12 cellular contexts compared by ENCODE assay signal in the genomic region with DNA sequence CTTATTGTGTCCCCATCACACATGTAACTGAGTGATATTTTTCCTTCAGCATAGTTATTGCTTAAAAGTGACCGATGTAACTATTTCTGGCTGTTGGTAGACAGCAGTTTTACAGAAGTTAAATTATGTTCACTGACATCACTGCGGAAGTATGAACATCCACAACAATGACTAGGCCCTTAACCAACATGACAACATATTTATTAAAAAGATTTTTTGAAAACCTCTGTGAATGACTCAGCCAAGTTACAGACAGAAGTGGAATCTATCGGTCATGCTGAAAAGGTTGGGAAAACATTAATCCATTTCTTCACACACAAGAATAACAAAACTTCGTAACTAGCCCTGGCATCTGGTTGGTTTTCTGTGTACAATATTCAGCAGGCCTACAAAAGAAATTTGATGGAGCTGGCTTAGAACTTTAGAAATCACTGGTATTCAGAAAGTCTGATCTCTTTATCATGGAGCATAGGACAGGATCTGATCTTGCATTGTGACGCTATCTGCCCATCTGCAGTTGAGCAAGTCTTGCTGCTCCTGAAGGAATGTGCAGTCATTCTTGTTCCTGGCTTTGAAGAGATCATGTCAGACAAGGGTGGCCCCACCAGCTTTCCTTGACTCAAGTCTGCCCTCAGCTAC. TPM values are rescaled to one million over a fixed set of nuclear protein-coding genes. Genes with fewer than 3 reads are reported as not detected.
DNase-seq lines count a peak whose midpoint lies in the region; ATAC-seq, FAIRE-seq and TF ChIP-seq lines count a peak whose summit lies in the region.
"Had no signal": no experiment of that assay in that cellular context is flagged by ENCODE, and none has a peak within 500 bp of the region (broad histone marks: within the 10 kb centered on the region; RNA-seq: fewer than 3 reads in every experiment).

No MANE protein-coding gene starts in this region.

- H3K36me3 ChIP-seq in bronchial epithelial cell (ENCODE audit: control insufficient read depth, insufficient read depth, low read length) (no peaks in the 10 kb centered on the region), mesodermal cell (ENCODE audit: control insufficient read depth, insufficient read depth, low read length) (no peaks in the 10 kb centered on the region)
- H3K36me3 ChIP-seq: BLaER1 treated with 17β-estradiol and CSF1 and Interleukin-3, amounts not matched to agents 10 nM and 100 nM; right lobe of liver had no signal

- peaks cover 51% of the 10 kb centered on the region for H3K4me1 Mint-ChIP-seq in activated naive CD8-positive, alpha-beta T cell treated with anti-CD3 and anti-CD28 coated beads, Interleukin-2, amount 50 U/mL, for 24 hours

- H3K27me3 Mint-ChIP-seq in activated naive CD8-positive, alpha-beta T cell treated with anti-CD3 and anti-CD28 coated beads, Interleukin-2, amount 50 U/mL, for 24 hours: peaks cover 12% of the 10 kb centered on the region

- H3K27ac ChIP-seq in right cardiac atrium (ENCODE audit: low read length) (peak overlapping the region; percentile 67), mesodermal cell (ENCODE audit: low read depth, low read length, severe bottlenecking) (peak overlapping the region; percentile 76)
- H3K27ac ChIP-seq: BLaER1 treated with 17β-estradiol and CSF1 and Interleukin-3, amounts not matched to agents 10 nM and 100 nM had no signal

- peaks cover 3% of the 10 kb centered on the region for H3K4me1 ChIP-seq in right cardiac atrium (ENCODE audit: control insufficient read depth, insufficient read depth, low read length)
- H3K4me1 ChIP-seq in mesodermal cell (ENCODE audit: control insufficient read depth, insufficient read depth, low read length, poor library complexity, severe bottlenecking): peaks cover 4% of the 10 kb centered on the region

- no peak overlapping the region for H3K4me3 Mint-ChIP-seq in activated naive CD8-positive, alpha-beta T cell treated with anti-CD3 and anti-CD28 coated beads, Interleukin-2, amount 50 U/mL, for 24 hours

- WGBS in right cardiac atrium: 61% methylated on average over 5 of the region's 5 CpGs
- WGBS in mesodermal cell (ENCODE audit: insufficient coverage in 2 of 2), 2 experiments: 95 to 100% methylated on average over 1 to 2 of the region's 5 CpGs

- H3K9me3 Mint-ChIP-seq in activated naive CD8-positive, alpha-beta T cell treated with anti-CD3 and anti-CD28 coated beads, Interleukin-2, amount 50 U/mL, for 24 hours: no peaks in the 10 kb centered on the region

- TF ChIP-seq CTCF in bronchial epithelial cell (IDR thresholded peaks at IDR 0.05; ENCODE audit: insufficient read depth, low read length, severe bottlenecking): no peak

- no peak overlapping the region for H3K4me3 ChIP-seq in right cardiac atrium (ENCODE audit: low read length)
- no peak overlapping the region for H3K4me3 ChIP-seq in bronchial epithelial cell (ENCODE audit: low read depth, low read length)
- no peak overlapping the region for H3K4me3 ChIP-seq in mesodermal cell (ENCODE audit: extremely low read depth, insufficient read depth, low read length, poor library complexity, severe bottlenecking)
- H3K4me3 ChIP-seq: BLaER1 treated with 17β-estradiol and CSF1 and Interleukin-3, amounts not matched to agents 10 nM and 100 nM; right lobe of liver had no signal

- no peaks in the 10 kb centered on the region for H3K36me3 Mint-ChIP-seq in activated naive CD8-positive, alpha-beta T cell treated with anti-CD3 and anti-CD28 coated beads, Interleukin-2, amount 50 U/mL, for 24 hours (ENCODE audit: low read depth)

- ATAC-seq in right cardiac atrium: no peak
- no peak for ATAC-seq in Right ventricle myocardium superior (ENCODE audit: poor library complexity)
- no peak for ATAC-seq in activated naive CD8-positive, alpha-beta T cell treated with anti-CD3 and anti-CD28 coated beads, Interleukin-2, amount 50 U/mL, for 24 hours
- ATAC-seq: T-helper 17 cell had no signal

- H3K27me3 ChIP-seq in right cardiac atrium (ENCODE audit: control insufficient read depth, insufficient read depth) (no peaks in the 10 kb centered on the region), bronchial epithelial cell (ENCODE audit: control insufficient read depth, insufficient read depth, low read length) (no peaks in the 10 kb centered on the region)
- H3K27me3 ChIP-seq: right lobe of liver had no signal

- H3K9me3 ChIP-seq in right cardiac atrium (ENCODE audit: control insufficient read depth, low read length): no peaks in the 10 kb centered on the region
- H3K9me3 ChIP-seq in mesodermal cell (ENCODE audit: control insufficient read depth, low read length): no peaks in the 10 kb centered on the region
- H3K9me3 ChIP-seq: BLaER1 treated with 17β-estradiol and CSF1 and Interleukin-3, amounts not matched to agents 10 nM and 100 nM; right lobe of liver had no signal

- no peak overlapping the region for H3K27ac Mint-ChIP-seq in activated naive CD8-positive, alpha-beta T cell treated with anti-CD3 and anti-CD28 coated beads, Interleukin-2, amount 50 U/mL, for 24 hours
- H3K27ac Mint-ChIP-seq: T-helper 17 cell had no signal

- DNase-seq in right cardiac atrium (no peak), Right ventricle myocardium superior (no peak), bronchial epithelial cell (ENCODE audit: low read depth) (peak; percentile 95), NCI-H2081 (lab: John Stamatoyannopoulos, UW) (no peak), NCI-H774 (lab: John Stamatoyannopoulos, UW) (no peak), NCI-H1092 (lab: John Stamatoyannopoulos, UW) (no peak)
- no peak for DNase-seq in activated naive CD8-positive, alpha-beta T cell treated with anti-CD3 and anti-CD28 coated beads, Interleukin-2, amount 50 U/mL, for 24 hours
- DNase-seq: right lobe of liver, T-helper 17 cell had no signal

- FAIRE-seq in bronchial epithelial cell (lab: Jason Lieb, UNC): no peak
- FAIRE-seq: colon had no signal

- intact Hi-C loops in right cardiac atrium (cut with DNase I): loop anchor here in 1 of 4 donors (10.0 kb wide), 1 partner anchor 559 kb away; no protein-coding TSS in a partner anchor
- intact Hi-C loops in Right ventricle myocardium superior (cut with DNase I): no loop called here

RNA-seq across cellular contexts. Expression of a gene that starts 6.5 kb away (rescaled TPM):
- total RNA-seq in right cardiac atrium: 10 to 100 TPM in 1 of 4 donors, 1 to 10 TPM in 3; 4.0 to 10.6 (median 7.4) TPM
- polyA plus RNA-seq in right cardiac atrium: 1.6 TPM
- total RNA-seq in Right ventricle myocardium superior: 4.8 TPM
- total RNA-seq in bronchial epithelial cell: 1.1 and 1.2 TPM in 2 replicates
- polyA plus RNA-seq in mesodermal cell (2013, experiment 1 of 2): 2.4 TPM
- polyA plus RNA-seq in mesodermal cell (2013, experiment 2 of 2): 1.1 TPM
